ENCODE assay signal across 22 cellular contexts in genomic region chr16:22314661-22315626, GRCh38. TPM values are rescaled to one million over a fixed set of nuclear protein-coding genes. Genes with fewer than 3 reads are reported as not detected.
DNase-seq lines count a peak whose midpoint lies in the region; ATAC-seq and TF ChIP-seq lines count a peak whose summit lies in the region.
"Had no signal": no experiment of that assay in that cellular context is flagged by ENCODE, and none has a peak within 500 bp of the region (broad histone marks: within the 10 kb centered on the region; RNA-seq: fewer than 3 reads in every experiment).

No MANE protein-coding gene starts in this region.

- H2BK5ac ChIP-seq in mesenchymal stem cell (ENCODE audit: low read depth, low read length, poor library complexity, severe bottlenecking), result no peak overlapping the region

- H4K8ac ChIP-seq in mesenchymal stem cell (ENCODE audit: low read length), result no peak overlapping the region

- no peak overlapping the region for H3K27ac ChIP-seq in mesenchymal stem cell (ENCODE audit: low read length, poor library complexity, severe bottlenecking)
- H3K27ac ChIP-seq in sigmoid colon, result no peak overlapping the region
- H3K27ac ChIP-seq: dorsolateral prefrontal cortex, parathyroid adenoma, Peyer's patch, thoracic aorta had no signal

- no peak for TF ChIP-seq EP300 in sigmoid colon (IDR thresholded peaks at IDR 0.05)

- H3K4me1 Mint-ChIP-seq in activated CD4-positive, alpha-beta T cell treated with anti-CD3 and anti-CD28 coated beads for 36 hours, result no peaks in the 10 kb centered on the region
- no peaks in the 10 kb centered on the region for H3K4me1 Mint-ChIP-seq in stimulated activated naive B cell treated with anti-CD40 and anti-IgM and Interleukin-4, amounts not matched to agents 10 μg/mL and 1 μg/mL and 100 μg/mL, for 72 hours
- H3K4me1 Mint-ChIP-seq: activated CD4-positive, alpha-beta T cell treated with anti-CD3 and anti-CD28 coated beads, Interleukin-2, amount 10 ng/mL, durations not matched to agents 7 days and 5 days had no signal

- no peak overlapping the region for H3K14ac ChIP-seq in mesenchymal stem cell (ENCODE audit: low read length in 2 of 2)

- H3K36me3 ChIP-seq in mesenchymal stem cell (ENCODE audit: control insufficient read depth in 1 of 2, insufficient read depth in 2 of 2, low read depth in 1 of 2, low read length in 2 of 2), result peaks cover 73 to 84% of the 10 kb centered on the region in 2 experiments
- peaks cover 6 to 100% (median 50%) of the 10 kb centered on the region in 4 donors for H3K36me3 ChIP-seq in sigmoid colon

- H3K27me3 Mint-ChIP-seq in activated CD4-positive, alpha-beta T cell treated with anti-CD3 and anti-CD28 coated beads for 36 hours, result no peaks in the 10 kb centered on the region
- no peaks in the 10 kb centered on the region for H3K27me3 Mint-ChIP-seq in stimulated activated naive B cell treated with anti-CD40 and anti-IgM and Interleukin-4, amounts not matched to agents 10 μg/mL and 1 μg/mL and 100 μg/mL, for 72 hours
- H3K27me3 Mint-ChIP-seq: activated CD4-positive, alpha-beta T cell treated with anti-CD3 and anti-CD28 coated beads, Interleukin-2, amount 10 ng/mL, durations not matched to agents 7 days and 5 days; activated naive CD8-positive, alpha-beta T cell; naive B cell had no signal

- H3K4me1 ChIP-seq in mesenchymal stem cell (ENCODE audit: control insufficient read depth, insufficient read depth, low read depth, low read length), result peaks cover 3% of the 10 kb centered on the region
- H3K4me1 ChIP-seq in sigmoid colon, result no peaks in the 10 kb centered on the region
- H3K4me1 ChIP-seq: BE2C, parathyroid adenoma, Peyer's patch had no signal

- no peak overlapping the region for H3K4me3 ChIP-seq in mesenchymal stem cell (ENCODE audit: insufficient read depth in 1 of 2, low read depth in 1 of 2, low read length in 2 of 2)
- no peak overlapping the region for H3K4me3 ChIP-seq in sigmoid colon
- H3K4me3 ChIP-seq: dorsolateral prefrontal cortex, Peyer's patch, thoracic aorta had no signal

- no peak for ATAC-seq in activated CD4-positive, alpha-beta T cell treated with anti-CD3 and anti-CD28 coated beads for 36 hours
- no peak for ATAC-seq in stimulated activated naive B cell treated with anti-CD40 and anti-IgM and Interleukin-4, amounts not matched to agents 10 μg/mL and 1 μg/mL and 100 μg/mL, for 72 hours (replicated peaks)

- no peaks in the 10 kb centered on the region for H3K27me3 ChIP-seq in mesenchymal stem cell (ENCODE audit: control insufficient read depth in 1 of 2, insufficient read depth in 1 of 2, low read length in 2 of 2)
- no peaks in the 10 kb centered on the region for H3K27me3 ChIP-seq in sigmoid colon
- H3K27me3 ChIP-seq: BE2C, dorsolateral prefrontal cortex, Peyer's patch had no signal

- no peak overlapping the region for H3K4me3 Mint-ChIP-seq in activated CD4-positive, alpha-beta T cell treated with anti-CD3 and anti-CD28 coated beads for 36 hours
- no peak overlapping the region for H3K4me3 Mint-ChIP-seq in stimulated activated naive B cell treated with anti-CD40 and anti-IgM and Interleukin-4, amounts not matched to agents 10 μg/mL and 1 μg/mL and 100 μg/mL, for 72 hours
- H3K4me3 Mint-ChIP-seq: activated CD4-positive, alpha-beta T cell treated with anti-CD3 and anti-CD28 coated beads, Interleukin-2, amount 10 ng/mL, durations not matched to agents 7 days and 5 days; activated naive CD8-positive, alpha-beta T cell had no signal

- H3K4ac ChIP-seq in mesenchymal stem cell (ENCODE audit: low read depth in 1 of 2, low read length in 2 of 2), result no peak overlapping the region

- H3K9me3 ChIP-seq in mesenchymal stem cell (ENCODE audit: control insufficient read depth, low read length) (no peaks in the 10 kb centered on the region), sigmoid colon (no peaks in the 10 kb centered on the region)
- H3K9me3 ChIP-seq: BE2C, Peyer's patch, thoracic aorta had no signal

- H3K79me1 ChIP-seq in mesenchymal stem cell (replicated peaks; ENCODE audit: low read length, poor library complexity, severe bottlenecking), result peaks cover 14% of the 10 kb centered on the region

- H3K4me2 ChIP-seq in mesenchymal stem cell (ENCODE audit: low read length, poor library complexity, severe bottlenecking), result no peak overlapping the region

- no peak overlapping the region for H3K23ac ChIP-seq in mesenchymal stem cell (ENCODE audit: low read length in 2 of 2)

- no peak for TF ChIP-seq CTCF in sigmoid colon (IDR thresholded peaks at IDR 0.05)

- peak; percentile 1 for DNase-seq in activated CD4-positive, alpha-beta T cell treated with anti-CD3 and anti-CD28 coated beads for 48 hours
- no peak for DNase-seq in activated CD4-positive, alpha-beta T cell treated with anti-CD3 and anti-CD28 coated beads for 36 hours
- DNase-seq in amniotic epithelial cell (ENCODE audit: low read depth), result peak; percentile 20
- DNase-seq in islet precursor cell, result peak; percentile 54
- DNase-seq in stimulated activated naive B cell treated with anti-CD40 and anti-IgM and Interleukin-4, amounts not matched to agents 10 μg/mL and 1 μg/mL and 100 μg/mL, for 72 hours, result no peak
- no peak for DNase-seq in activated CD4-positive, CD25-positive, alpha-beta regulatory T cell (lab: John Stamatoyannopoulos, UW)
- DNase-seq in mesenchymal stem cell, result no peak
- DNase-seq in sigmoid colon, result no peak
- DNase-seq: 8988T; activated CD4-positive, alpha-beta T cell treated with anti-CD3 and anti-CD28 coated beads, Interleukin-2, amount 10 ng/mL, durations not matched to agents 7 days and 5 days; BE2C; GDM1; naive B cell; NCI-H1417 treated with DMSO at 0.1 percent for 48 hours; NCI-H2171 treated with DMSO at 0.1 percent for 48 hours; NCI-H748 treated with DMSO at 0.1 percent for 48 hours; stimulated activated CD4-positive, alpha-beta T cell treated with anti-CD3 and anti-CD28 coated beads, Interleukin-4, amount 100 ng/mL, for 4 hours had no signal

- H3K27ac Mint-ChIP-seq in activated CD4-positive, alpha-beta T cell treated with anti-CD3 and anti-CD28 coated beads for 36 hours, result no peak overlapping the region
- H3K27ac Mint-ChIP-seq in stimulated activated naive B cell treated with anti-CD40 and anti-IgM and Interleukin-4, amounts not matched to agents 10 μg/mL and 1 μg/mL and 100 μg/mL, for 72 hours, result peak overlapping the region; percentile 69
- H3K27ac Mint-ChIP-seq: activated CD4-positive, alpha-beta T cell treated with anti-CD3 and anti-CD28 coated beads, Interleukin-2, amount 10 ng/mL, durations not matched to agents 7 days and 5 days; activated naive CD8-positive, alpha-beta T cell had no signal

- no peak overlapping the region for H2AK5ac ChIP-seq in mesenchymal stem cell (ENCODE audit: low read length, severe bottlenecking)

- H2AFZ ChIP-seq in mesenchymal stem cell (ENCODE audit: low read depth, low read length), result no peak overlapping the region
- H2AFZ ChIP-seq: parathyroid adenoma had no signal

- peaks cover 30% of the 10 kb centered on the region for H3K36me3 Mint-ChIP-seq in activated CD4-positive, alpha-beta T cell treated with anti-CD3 and anti-CD28 coated beads for 36 hours (ENCODE audit: low read depth)
- peaks cover 50 to 58% of the 10 kb centered on the region in 2 donors for H3K36me3 Mint-ChIP-seq in stimulated activated naive B cell treated with anti-CD40 and anti-IgM and Interleukin-4, amounts not matched to agents 10 μg/mL and 1 μg/mL and 100 μg/mL, for 72 hours
- H3K36me3 Mint-ChIP-seq: activated naive CD8-positive, alpha-beta T cell had no signal

- no peak overlapping the region for H2BK15ac ChIP-seq in mesenchymal stem cell (ENCODE audit: low read depth, poor library complexity, severe bottlenecking)

- intact Hi-C loops in activated CD4-positive, alpha-beta T cell treated with anti-CD3 and anti-CD28 coated beads for 36 hours (cut with DNase I, micrococcal nuclease), result loop anchor here in 1 of 2 experiments (5.0 to 10.0 kb wide), 3 partner anchors 102 to 1160 kb away; partner anchors contain the start of genes DNAH3 and LDAF1
- intact Hi-C loops in sigmoid colon (cut with DNase I), result no loop called here

- H4K91ac ChIP-seq in mesenchymal stem cell (ENCODE audit: low read length), result no peak overlapping the region

- POLR2A ChIA-PET in activated CD4-positive, alpha-beta T cell treated with anti-CD3 and anti-CD28 coated beads for 36 hours (lab: Charles Lee), result no interaction called here

- H2BK120ac ChIP-seq in mesenchymal stem cell (ENCODE audit: low read depth, low read length), result no peak overlapping the region

- no peak for TF ChIP-seq POLR2A in sigmoid colon (IDR thresholded peaks at IDR 0.05)

- H3K9ac ChIP-seq in mesenchymal stem cell (ENCODE audit: low read length), result no peak overlapping the region
- H3K9ac ChIP-seq: parathyroid adenoma had no signal

- no peaks in the 10 kb centered on the region for H3K9me3 Mint-ChIP-seq in activated CD4-positive, alpha-beta T cell treated with anti-CD3 and anti-CD28 coated beads for 36 hours (ENCODE audit: low read depth)
- no peaks in the 10 kb centered on the region for H3K9me3 Mint-ChIP-seq in stimulated activated naive B cell treated with anti-CD40 and anti-IgM and Interleukin-4, amounts not matched to agents 10 μg/mL and 1 μg/mL and 100 μg/mL, for 72 hours
- H3K9me3 Mint-ChIP-seq: activated CD4-positive, alpha-beta T cell treated with anti-CD3 and anti-CD28 coated beads, Interleukin-2, amount 10 ng/mL, durations not matched to agents 7 days and 5 days; naive B cell had no signal

- WGBS in mesenchymal stem cell, result 91% methylated on average over 37 of the region's 37 CpGs
- 90 to 92% methylated on average over 37 of the region's 37 CpGs for WGBS in sigmoid colon, 2 donors

- CTCF ChIA-PET in activated CD4-positive, alpha-beta T cell treated with anti-CD3 and anti-CD28 coated beads for 36 hours (lab: Charles Lee), result interaction anchor here (0.6 to 0.7 kb wide), 3 partner anchors 53 to 126 kb away, joined by 3 read pairs; no protein-coding TSS in a partner anchor

- no peak overlapping the region for H2BK12ac ChIP-seq in mesenchymal stem cell (ENCODE audit: low read length in 2 of 2)

- no peak overlapping the region for H3K18ac ChIP-seq in mesenchymal stem cell (ENCODE audit: low read depth in 1 of 2, low read length in 2 of 2)

RNA-seq across cellular contexts. Expression of gene POLR3E, which starts 17.7 kb away (rescaled TPM):
- total RNA-seq in activated CD4-positive, alpha-beta T cell treated with anti-CD3 and anti-CD28 coated beads for 36 hours, result 10 to 100 TPM; 70.9 to 87.4 TPM
- 18.4 TPM for polyA plus RNA-seq in mesenchymal stem cell (2013, experiment 1 of 2)
- polyA plus RNA-seq in mesenchymal stem cell (2013, experiment 2 of 2), result 16.8 TPM
- 10 to 100 TPM; 39.3 to 68.7 (median 49.4) TPM for total RNA-seq in sigmoid colon
- polyA plus RNA-seq in sigmoid colon, result 10 to 100 TPM; 10.6 to 25.6 (median 11.4) TPM

RNA-seq across cellular contexts. Expression of gene CDR2, which starts 59.5 kb away (rescaled TPM):
- 10 to 100 TPM; 29.5 to 33.7 TPM for total RNA-seq in activated CD4-positive, alpha-beta T cell treated with anti-CD3 and anti-CD28 coated beads for 36 hours
- polyA plus RNA-seq in mesenchymal stem cell (2013, experiment 1 of 2), result 28.7 TPM
- polyA plus RNA-seq in mesenchymal stem cell (2013, experiment 2 of 2), result 29.5 TPM
- total RNA-seq in sigmoid colon, result 10 to 100 TPM; 20.3 to 32.3 (median 24.4) TPM
- 10 to 100 TPM; 14.6 to 22.7 (median 21.0) TPM for polyA plus RNA-seq in sigmoid colon

Comparison
In these comparisons a context has a peak if more than half of its experiments do, and no peak if none do; other contexts are left out.
1. DNase-seq: peak in activated CD4-positive, alpha-beta T cell treated with anti-CD3 and anti-CD28 coated beads for 48 hours (single experiment), amniotic epithelial cell (single experiment) and islet precursor cell (single experiment); none in activated CD4-positive, alpha-beta T cell treated with anti-CD3 and anti-CD28 coated beads for 36 hours (single experiment), stimulated activated naive B cell treated with anti-CD40 and anti-IgM and Interleukin-4, amounts not matched to agents 10 μg/mL and 1 μg/mL and 100 μg/mL, for 72 hours (single experiment), activated CD4-positive, CD25-positive, alpha-beta regulatory T cell (0 of 4), mesenchymal stem cell (single experiment) and sigmoid colon (single experiment).